ENCODE assay signal across 8 cellular contexts in the genomic region with DNA sequence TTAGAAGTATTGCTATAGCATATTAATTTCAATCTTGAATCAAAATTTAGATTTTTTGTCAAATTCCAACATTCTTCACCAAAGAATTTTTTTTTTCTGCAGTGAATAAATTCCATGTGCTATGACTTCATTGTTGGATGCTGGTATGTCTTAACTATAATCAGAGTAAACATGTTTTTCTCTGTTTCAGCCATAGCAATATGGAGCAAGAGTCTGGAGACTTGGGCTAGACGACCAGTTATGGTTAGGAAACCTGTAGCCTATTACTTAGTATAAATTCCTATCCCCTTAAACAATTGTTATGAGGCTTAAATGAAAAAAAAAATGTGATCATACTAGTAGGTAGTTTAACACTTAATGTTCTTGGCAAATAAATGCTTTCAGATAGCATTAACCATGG.
"Had no signal": no experiment of that assay in that cellular context is flagged by ENCODE, and none has a peak within 500 bp of the region (broad histone marks: within the 10 kb centered on the region; RNA-seq: fewer than 3 reads in every experiment).

No MANE protein-coding gene starts in this region.

- ATAC-seq: HCT116, K562 had no signal

- H3K4me3 ChIP-seq: HAP-1, K562 had no signal

- H3K9me3 ChIP-seq: HAP-1 had no signal

- DNase-seq: GOT3, H7, HFFc6, IMR-90, KG1 had no signal

- H3K36me3 ChIP-seq: HAP-1 had no signal
